In the genomic region with DNA sequence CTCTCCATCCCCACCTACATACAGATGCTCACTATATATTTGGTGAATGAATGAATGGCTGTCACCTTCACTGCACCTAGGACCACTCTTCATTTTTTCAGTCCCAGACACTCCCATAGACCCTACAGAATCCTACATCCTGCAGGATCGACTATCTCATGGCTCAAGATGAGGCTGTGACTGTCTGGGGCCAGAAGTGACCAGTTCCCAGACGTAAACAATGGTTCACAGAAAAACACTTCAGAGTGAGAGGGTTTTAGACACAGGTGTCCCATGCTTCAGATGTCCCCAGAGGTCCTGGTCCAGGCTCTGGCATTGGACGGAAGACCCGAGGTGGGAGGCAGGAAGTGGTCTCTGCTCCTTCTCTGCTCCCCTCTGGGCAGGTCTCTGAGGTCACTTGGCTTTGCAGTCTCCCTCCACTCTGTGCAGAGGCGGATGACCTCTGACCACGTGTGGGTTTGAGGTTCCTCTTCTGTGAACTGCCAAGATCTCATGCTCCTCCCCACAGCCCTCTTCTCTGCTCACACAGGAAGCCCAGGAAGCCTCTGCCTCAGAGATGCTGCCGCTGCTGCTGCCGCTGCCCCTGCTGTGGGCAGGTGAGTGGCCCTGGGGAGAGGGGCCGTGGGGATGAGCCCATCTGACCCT, we compare ENCODE assay signal across 1 cellular context.
TF ChIP-seq lines count a peak whose summit lies in the region.

No MANE protein-coding gene starts in this region.

TF ChIP-seq in K562, 482 proteins besides CTCF, POLR2A, EP300 and RAD21 (continues in another document):
- TF ChIP-seq, protein P1, sequence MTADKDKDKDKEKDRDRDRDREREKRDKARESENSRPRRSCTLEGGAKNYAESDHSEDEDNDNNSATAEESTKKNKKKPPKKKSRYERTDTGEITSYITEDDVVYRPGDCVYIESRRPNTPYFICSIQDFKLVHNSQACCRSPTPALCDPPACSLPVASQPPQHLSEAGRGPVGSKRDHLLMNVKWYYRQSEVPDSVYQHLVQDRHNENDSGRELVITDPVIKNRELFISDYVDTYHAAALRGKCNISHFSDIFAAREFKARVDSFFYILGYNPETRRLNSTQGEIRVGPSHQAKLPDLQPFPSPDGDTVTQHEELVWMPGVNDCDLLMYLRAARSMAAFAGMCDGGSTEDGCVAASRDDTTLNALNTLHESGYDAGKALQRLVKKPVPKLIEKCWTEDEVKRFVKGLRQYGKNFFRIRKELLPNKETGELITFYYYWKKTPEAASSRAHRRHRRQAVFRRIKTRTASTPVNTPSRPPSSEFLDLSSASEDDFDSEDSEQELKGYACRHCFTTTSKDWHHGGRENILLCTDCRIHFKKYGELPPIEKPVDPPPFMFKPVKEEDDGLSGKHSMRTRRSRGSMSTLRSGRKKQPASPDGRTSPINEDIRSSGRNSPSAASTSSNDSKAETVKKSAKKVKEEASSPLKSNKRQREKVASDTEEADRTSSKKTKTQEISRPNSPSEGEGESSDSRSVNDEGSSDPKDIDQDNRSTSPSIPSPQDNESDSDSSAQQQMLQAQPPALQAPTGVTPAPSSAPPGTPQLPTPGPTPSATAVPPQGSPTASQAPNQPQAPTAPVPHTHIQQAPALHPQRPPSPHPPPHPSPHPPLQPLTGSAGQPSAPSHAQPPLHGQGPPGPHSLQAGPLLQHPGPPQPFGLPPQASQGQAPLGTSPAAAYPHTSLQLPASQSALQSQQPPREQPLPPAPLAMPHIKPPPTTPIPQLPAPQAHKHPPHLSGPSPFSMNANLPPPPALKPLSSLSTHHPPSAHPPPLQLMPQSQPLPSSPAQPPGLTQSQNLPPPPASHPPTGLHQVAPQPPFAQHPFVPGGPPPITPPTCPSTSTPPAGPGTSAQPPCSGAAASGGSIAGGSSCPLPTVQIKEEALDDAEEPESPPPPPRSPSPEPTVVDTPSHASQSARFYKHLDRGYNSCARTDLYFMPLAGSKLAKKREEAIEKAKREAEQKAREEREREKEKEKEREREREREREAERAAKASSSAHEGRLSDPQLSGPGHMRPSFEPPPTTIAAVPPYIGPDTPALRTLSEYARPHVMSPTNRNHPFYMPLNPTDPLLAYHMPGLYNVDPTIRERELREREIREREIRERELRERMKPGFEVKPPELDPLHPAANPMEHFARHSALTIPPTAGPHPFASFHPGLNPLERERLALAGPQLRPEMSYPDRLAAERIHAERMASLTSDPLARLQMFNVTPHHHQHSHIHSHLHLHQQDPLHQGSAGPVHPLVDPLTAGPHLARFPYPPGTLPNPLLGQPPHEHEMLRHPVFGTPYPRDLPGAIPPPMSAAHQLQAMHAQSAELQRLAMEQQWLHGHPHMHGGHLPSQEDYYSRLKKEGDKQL (CRISPR knock-in tag; IDR thresholded peaks at IDR 0.05; ENCODE audit: borderline replicate concordance) = no peak
- TF ChIP-seq PTBP1 (IDR thresholded peaks at IDR 0.05; ENCODE audit: low read depth, low read length) = no peak
- TF ChIP-seq ZNF263 (CRISPR knock-in tag; IDR thresholded peaks at IDR 0.05; ENCODE audit: borderline replicate concordance) = peak; percentile 48; the same call in 1 of the 2 replicates
- TF ChIP-seq NFE2L1 (tag; IDR thresholded peaks at IDR 0.05; ENCODE audit: borderline replicate concordance, low read depth) = no peak
- TF ChIP-seq, protein P2, sequence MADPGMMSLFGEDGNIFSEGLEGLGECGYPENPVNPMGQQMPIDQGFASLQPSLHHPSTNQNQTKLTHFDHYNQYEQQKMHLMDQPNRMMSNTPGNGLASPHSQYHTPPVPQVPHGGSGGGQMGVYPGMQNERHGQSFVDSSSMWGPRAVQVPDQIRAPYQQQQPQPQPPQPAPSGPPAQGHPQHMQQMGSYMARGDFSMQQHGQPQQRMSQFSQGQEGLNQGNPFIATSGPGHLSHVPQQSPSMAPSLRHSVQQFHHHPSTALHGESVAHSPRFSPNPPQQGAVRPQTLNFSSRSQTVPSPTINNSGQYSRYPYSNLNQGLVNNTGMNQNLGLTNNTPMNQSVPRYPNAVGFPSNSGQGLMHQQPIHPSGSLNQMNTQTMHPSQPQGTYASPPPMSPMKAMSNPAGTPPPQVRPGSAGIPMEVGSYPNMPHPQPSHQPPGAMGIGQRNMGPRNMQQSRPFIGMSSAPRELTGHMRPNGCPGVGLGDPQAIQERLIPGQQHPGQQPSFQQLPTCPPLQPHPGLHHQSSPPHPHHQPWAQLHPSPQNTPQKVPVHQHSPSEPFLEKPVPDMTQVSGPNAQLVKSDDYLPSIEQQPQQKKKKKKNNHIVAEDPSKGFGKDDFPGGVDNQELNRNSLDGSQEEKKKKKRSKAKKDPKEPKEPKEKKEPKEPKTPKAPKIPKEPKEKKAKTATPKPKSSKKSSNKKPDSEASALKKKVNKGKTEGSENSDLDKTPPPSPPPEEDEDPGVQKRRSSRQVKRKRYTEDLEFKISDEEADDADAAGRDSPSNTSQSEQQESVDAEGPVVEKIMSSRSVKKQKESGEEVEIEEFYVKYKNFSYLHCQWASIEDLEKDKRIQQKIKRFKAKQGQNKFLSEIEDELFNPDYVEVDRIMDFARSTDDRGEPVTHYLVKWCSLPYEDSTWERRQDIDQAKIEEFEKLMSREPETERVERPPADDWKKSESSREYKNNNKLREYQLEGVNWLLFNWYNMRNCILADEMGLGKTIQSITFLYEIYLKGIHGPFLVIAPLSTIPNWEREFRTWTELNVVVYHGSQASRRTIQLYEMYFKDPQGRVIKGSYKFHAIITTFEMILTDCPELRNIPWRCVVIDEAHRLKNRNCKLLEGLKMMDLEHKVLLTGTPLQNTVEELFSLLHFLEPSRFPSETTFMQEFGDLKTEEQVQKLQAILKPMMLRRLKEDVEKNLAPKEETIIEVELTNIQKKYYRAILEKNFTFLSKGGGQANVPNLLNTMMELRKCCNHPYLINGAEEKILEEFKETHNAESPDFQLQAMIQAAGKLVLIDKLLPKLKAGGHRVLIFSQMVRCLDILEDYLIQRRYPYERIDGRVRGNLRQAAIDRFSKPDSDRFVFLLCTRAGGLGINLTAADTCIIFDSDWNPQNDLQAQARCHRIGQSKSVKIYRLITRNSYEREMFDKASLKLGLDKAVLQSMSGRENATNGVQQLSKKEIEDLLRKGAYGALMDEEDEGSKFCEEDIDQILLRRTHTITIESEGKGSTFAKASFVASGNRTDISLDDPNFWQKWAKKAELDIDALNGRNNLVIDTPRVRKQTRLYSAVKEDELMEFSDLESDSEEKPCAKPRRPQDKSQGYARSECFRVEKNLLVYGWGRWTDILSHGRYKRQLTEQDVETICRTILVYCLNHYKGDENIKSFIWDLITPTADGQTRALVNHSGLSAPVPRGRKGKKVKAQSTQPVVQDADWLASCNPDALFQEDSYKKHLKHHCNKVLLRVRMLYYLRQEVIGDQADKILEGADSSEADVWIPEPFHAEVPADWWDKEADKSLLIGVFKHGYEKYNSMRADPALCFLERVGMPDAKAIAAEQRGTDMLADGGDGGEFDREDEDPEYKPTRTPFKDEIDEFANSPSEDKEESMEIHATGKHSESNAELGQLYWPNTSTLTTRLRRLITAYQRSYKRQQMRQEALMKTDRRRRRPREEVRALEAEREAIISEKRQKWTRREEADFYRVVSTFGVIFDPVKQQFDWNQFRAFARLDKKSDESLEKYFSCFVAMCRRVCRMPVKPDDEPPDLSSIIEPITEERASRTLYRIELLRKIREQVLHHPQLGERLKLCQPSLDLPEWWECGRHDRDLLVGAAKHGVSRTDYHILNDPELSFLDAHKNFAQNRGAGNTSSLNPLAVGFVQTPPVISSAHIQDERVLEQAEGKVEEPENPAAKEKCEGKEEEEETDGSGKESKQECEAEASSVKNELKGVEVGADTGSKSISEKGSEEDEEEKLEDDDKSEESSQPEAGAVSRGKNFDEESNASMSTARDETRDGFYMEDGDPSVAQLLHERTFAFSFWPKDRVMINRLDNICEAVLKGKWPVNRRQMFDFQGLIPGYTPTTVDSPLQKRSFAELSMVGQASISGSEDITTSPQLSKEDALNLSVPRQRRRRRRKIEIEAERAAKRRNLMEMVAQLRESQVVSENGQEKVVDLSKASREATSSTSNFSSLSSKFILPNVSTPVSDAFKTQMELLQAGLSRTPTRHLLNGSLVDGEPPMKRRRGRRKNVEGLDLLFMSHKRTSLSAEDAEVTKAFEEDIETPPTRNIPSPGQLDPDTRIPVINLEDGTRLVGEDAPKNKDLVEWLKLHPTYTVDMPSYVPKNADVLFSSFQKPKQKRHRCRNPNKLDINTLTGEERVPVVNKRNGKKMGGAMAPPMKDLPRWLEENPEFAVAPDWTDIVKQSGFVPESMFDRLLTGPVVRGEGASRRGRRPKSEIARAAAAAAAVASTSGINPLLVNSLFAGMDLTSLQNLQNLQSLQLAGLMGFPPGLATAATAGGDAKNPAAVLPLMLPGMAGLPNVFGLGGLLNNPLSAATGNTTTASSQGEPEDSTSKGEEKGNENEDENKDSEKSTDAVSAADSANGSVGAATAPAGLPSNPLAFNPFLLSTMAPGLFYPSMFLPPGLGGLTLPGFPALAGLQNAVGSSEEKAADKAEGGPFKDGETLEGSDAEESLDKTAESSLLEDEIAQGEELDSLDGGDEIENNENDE (IDR thresholded peaks at IDR 0.05; ENCODE audit: low read depth, low read length) = no peak
- TF ChIP-seq NUFIP1 (IDR thresholded peaks at IDR 0.05; ENCODE audit: partially characterized antibody) = no peak
- no peak for TF ChIP-seq ZNF324 (CRISPR knock-in tag; IDR thresholded peaks at IDR 0.05)
- TF ChIP-seq, protein P3, sequence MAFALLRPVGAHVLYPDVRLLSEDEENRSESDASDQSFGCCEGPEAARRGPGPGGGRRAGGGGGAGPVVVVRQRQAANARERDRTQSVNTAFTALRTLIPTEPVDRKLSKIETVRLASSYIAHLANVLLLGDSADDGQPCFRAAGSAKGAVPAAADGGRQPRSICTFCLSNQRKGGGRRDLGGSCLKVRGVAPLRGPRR (CRISPR knock-in tag; IDR thresholded peaks at IDR 0.05) = no peak
- TF ChIP-seq EZH2 (IDR thresholded peaks at IDR 0.05; ENCODE audit: borderline replicate concordance, low read depth, low read length) = no peak
- TF ChIP-seq RAD51 (IDR thresholded peaks at IDR 0.05; ENCODE audit: borderline replicate concordance, low read depth) = peak; percentile 25; the same call in 1 of the 2 replicates
- TF ChIP-seq TOE1 (IDR thresholded peaks at IDR 0.05; ENCODE audit: borderline replicate concordance) = no peak
- TF ChIP-seq TOE1 (CRISPR knock-in tag; IDR thresholded peaks at IDR 0.05; ENCODE audit: borderline replicate concordance, low read depth) = no peak
- no peak for TF ChIP-seq ZNF766 (CRISPR knock-in tag; conservative IDR thresholded peaks at IDR 0.05)
- no peak for TF ChIP-seq MTA3 (IDR thresholded peaks at IDR 0.05; ENCODE audit: borderline replicate concordance)
- TF ChIP-seq ZNF347 (CRISPR knock-in tag; IDR thresholded peaks at IDR 0.05; ENCODE audit: low read depth) = no peak
- peak in 1 of 2 experiments; percentile 58; a peak in 1 of 4 replicates for TF ChIP-seq MAZ (CRISPR knock-in tag; conservative IDR thresholded peaks at IDR 0.05 in 1 of 2, IDR thresholded peaks at IDR 0.05 in 1 of 2)
- TF ChIP-seq, protein P4, sequence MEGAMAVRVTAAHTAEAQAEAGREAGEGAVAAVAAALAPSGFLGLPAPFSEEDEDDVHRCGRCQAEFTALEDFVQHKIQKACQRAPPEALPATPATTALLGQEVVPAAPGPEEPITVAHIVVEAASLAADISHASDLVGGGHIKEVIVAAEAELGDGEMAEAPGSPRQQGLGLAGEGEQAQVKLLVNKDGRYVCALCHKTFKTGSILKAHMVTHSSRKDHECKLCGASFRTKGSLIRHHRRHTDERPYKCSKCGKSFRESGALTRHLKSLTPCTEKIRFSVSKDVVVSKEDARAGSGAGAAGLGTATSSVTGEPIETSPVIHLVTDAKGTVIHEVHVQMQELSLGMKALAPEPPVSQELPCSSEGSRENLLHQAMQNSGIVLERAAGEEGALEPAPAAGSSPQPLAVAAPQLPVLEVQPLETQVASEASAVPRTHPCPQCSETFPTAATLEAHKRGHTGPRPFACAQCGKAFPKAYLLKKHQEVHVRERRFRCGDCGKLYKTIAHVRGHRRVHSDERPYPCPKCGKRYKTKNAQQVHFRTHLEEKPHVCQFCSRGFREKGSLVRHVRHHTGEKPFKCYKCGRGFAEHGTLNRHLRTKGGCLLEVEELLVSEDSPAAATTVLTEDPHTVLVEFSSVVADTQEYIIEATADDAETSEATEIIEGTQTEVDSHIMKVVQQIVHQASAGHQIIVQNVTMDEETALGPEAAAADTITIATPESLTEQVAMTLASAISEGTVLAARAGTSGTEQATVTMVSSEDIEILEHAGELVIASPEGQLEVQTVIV (CRISPR knock-in tag; IDR thresholded peaks at IDR 0.05; ENCODE audit: borderline replicate concordance) = no peak
- TF ChIP-seq TGIF2 (CRISPR knock-in tag; IDR thresholded peaks at IDR 0.05) = no peak
- TF ChIP-seq NCOA2 (IDR thresholded peaks at IDR 0.05; ENCODE audit: partially characterized antibody in 2 of 2) = no peak
- no peak for TF ChIP-seq ZNF444 (CRISPR knock-in tag; IDR thresholded peaks at IDR 0.05)
- TF ChIP-seq FOXP1 (CRISPR knock-in tag; IDR thresholded peaks at IDR 0.05) = no peak
- no peak for TF ChIP-seq BDP1 (IDR thresholded peaks at IDR 0.05; ENCODE audit: insufficient read depth, insufficient read length)
- no peak for TF ChIP-seq MAFG (tag; conservative IDR thresholded peaks at IDR 0.05)
- peak; percentile 57; the same call in 1 of the 2 replicates for TF ChIP-seq NR2C1 (IDR thresholded peaks at IDR 0.05)
- TF ChIP-seq NR2C1 (tag; IDR thresholded peaks at IDR 0.05) = 0 out of 2 replicates have a peak, but pooled peaks have one; percentile 22
- TF ChIP-seq, protein P5, sequence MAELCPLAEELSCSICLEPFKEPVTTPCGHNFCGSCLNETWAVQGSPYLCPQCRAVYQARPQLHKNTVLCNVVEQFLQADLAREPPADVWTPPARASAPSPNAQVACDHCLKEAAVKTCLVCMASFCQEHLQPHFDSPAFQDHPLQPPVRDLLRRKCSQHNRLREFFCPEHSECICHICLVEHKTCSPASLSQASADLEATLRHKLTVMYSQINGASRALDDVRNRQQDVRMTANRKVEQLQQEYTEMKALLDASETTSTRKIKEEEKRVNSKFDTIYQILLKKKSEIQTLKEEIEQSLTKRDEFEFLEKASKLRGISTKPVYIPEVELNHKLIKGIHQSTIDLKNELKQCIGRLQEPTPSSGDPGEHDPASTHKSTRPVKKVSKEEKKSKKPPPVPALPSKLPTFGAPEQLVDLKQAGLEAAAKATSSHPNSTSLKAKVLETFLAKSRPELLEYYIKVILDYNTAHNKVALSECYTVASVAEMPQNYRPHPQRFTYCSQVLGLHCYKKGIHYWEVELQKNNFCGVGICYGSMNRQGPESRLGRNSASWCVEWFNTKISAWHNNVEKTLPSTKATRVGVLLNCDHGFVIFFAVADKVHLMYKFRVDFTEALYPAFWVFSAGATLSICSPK (IDR thresholded peaks at IDR 0.05; ENCODE audit: borderline replicate concordance) = no peak
- peak; percentile 32; the same call in 1 of the 2 replicates for TF ChIP-seq GABPA (tag; conservative IDR thresholded peaks at IDR 0.05; ENCODE audit: low read depth)
- no peak for TF ChIP-seq CBX2 (IDR thresholded peaks at IDR 0.05; ENCODE audit: insufficient read depth, low read length, poor library complexity, severe bottlenecking)
- peak; percentile 46; the same call in 1 of the 2 replicates for TF ChIP-seq ESRRA (IDR thresholded peaks at IDR 0.05; ENCODE audit: borderline replicate concordance, low read depth)
- TF ChIP-seq, protein P6, sequence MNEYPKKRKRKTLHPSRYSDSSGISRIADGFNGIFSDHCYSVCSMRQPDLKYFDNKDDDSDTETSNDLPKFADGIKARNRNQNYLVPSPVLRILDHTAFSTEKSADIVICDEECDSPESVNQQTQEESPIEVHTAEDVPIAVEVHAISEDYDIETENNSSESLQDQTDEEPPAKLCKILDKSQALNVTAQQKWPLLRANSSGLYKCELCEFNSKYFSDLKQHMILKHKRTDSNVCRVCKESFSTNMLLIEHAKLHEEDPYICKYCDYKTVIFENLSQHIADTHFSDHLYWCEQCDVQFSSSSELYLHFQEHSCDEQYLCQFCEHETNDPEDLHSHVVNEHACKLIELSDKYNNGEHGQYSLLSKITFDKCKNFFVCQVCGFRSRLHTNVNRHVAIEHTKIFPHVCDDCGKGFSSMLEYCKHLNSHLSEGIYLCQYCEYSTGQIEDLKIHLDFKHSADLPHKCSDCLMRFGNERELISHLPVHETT (CRISPR knock-in tag; conservative IDR thresholded peaks at IDR 0.05 in 1 of 2, IDR thresholded peaks at IDR 0.05 in 1 of 2) = no peak
- TF ChIP-seq RCOR1 (IDR thresholded peaks at IDR 0.05; ENCODE audit: borderline replicate concordance in 1 of 2, low read depth in 2 of 2, low read length in 2 of 2) = peak in 1 of 2 experiments; percentile 45; a peak in 1 of 4 replicates
